Comparison of ENCODE assay signal across 20 cellular contexts in the genomic region with DNA sequence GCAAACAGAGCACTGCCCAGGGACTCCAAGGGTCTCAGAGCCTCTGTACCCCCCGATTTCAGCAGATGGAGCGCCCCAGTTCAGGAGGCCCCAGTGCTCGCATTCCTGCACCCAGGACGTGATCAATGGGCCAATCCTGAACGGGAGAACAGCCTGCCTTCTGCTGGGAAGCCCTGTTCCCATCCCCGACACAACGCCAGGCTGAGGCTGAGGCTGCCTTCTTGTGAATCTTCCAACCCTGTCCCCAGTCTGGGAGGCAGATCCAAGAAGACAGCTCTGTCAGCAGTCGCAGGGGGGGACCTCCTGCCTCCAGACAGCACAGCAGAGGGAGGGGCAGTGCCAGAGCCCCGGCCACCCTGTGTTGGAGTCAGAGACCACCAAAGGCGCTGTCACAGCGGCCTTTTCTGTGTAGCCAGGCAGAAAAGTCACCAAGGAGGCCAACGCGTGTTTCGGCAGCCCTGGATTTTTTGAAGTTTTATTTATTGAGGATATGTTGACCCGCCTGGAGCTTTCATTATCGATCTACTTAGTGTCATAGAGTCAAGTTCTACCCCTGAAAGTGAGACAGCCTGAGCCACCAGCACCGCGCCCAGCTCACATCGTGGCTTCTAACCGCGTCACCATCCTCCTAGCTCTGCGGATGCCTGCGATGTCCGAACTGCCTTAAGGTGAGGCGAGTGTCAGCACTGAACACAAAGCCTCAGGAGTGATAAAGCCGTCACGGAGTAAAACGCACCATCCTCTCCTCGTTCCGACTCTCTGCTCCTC.
"Had no signal": no experiment of that assay in that cellular context is flagged by ENCODE, and none has a peak within 500 bp of the region (broad histone marks: within the 10 kb centered on the region; RNA-seq: fewer than 3 reads in every experiment).

No MANE protein-coding gene starts in this region.

- H3K9me3 ChIP-seq: gastrocnemius medialis, neutrophil had no signal

- FAIRE-seq: endometrium had no signal

- H3K27me3 ChIP-seq: right atrium auricular region, transverse colon had no signal

- ATAC-seq: esophagus mucosa, gastrocnemius medialis, lower lobe of right lung had no signal

- H3K36me3 ChIP-seq: gastrocnemius medialis, left ventricle myocardium inferior, lower lobe of right lung, neutrophil, right atrium auricular region, sigmoid colon, stomach, thoracic aorta, transverse colon had no signal

- H3K27ac ChIP-seq: gastrocnemius medialis, left ventricle myocardium inferior, lower lobe of right lung, neutrophil, right atrium auricular region, sigmoid colon, skin epidermis, stomach, thoracic aorta, transverse colon had no signal

- H3K4me3 ChIP-seq: gastrocnemius medialis, left ventricle myocardium inferior, lower lobe of right lung, right atrium auricular region, sigmoid colon, skin epidermis, stomach, thoracic aorta, transverse colon had no signal

- H3K4me1 ChIP-seq: gastrocnemius medialis, left ventricle myocardium inferior, lower lobe of right lung, right atrium auricular region, sigmoid colon, transverse colon had no signal

- DNase-seq: effector memory CD4-positive, alpha-beta T cell; gastrocnemius medialis; islet precursor cell; left ventricle myocardium inferior; lower lobe of right lung; mesenchymal stem cell; midbrain; naive B cell; sigmoid colon; stimulated activated CD4-positive, alpha-beta T cell treated with anti-CD3 and anti-CD28 coated beads, Interleukin-12 subunit alpha, Interleukin-12 subunit beta, amount 100 ng/mL, for 4 hours; stimulated activated naive CD4-positive, alpha-beta T cell; stomach; substantia nigra; transverse colon had no signal
